10 cellular contexts compared by ENCODE assay signal in the genomic region with DNA sequence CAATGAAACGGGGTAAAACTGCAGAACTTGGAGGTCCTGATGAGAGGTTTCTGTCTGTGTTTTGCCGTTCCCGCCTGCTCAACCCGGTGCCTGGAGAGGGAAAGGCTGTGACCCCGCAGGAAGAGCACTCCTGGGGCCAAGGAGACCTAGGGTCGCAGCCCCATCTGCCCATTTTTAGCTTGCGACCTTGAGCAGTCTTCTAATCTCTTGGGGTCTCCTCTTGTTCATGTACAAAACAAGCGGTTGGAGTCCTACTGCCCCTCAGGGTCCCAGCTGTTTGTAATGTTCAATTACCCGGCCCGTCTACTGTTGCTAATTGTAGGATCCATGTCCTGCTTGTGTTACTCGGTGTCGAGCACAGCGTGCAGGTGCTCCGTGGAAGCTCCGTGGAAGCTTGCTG.
DNase-seq lines count a peak whose midpoint lies in the region; ATAC-seq lines count a peak whose summit lies in the region.
"Had no signal": no experiment of that assay in that cellular context is flagged by ENCODE, and none has a peak within 500 bp of the region (broad histone marks: within the 10 kb centered on the region; RNA-seq: fewer than 3 reads in every experiment).

No MANE protein-coding gene starts in this region.

- ATAC-seq in HG02885 (IDR thresholded peaks at IDR 0.05; ENCODE audit: poor library complexity, unreplicated experiment): no peak
- ATAC-seq: CD8-positive, alpha-beta T cell had no signal

- DNase-seq in activated effector memory CD4-positive, alpha-beta T cell treated with anti-CD3 and anti-CD28 coated beads, Interleukin-2, amount 50 U/mL, for 16 hours: peak; percentile 13
- no peak for DNase-seq in activated effector memory CD4-positive, alpha-beta T cell treated with Interleukin-2 at 50 U/mL for 16 hours
- peak; percentile 8 for DNase-seq in ecto neural progenitor cell (ENCODE audit: low spot score)
- peak; percentile 43 for DNase-seq in posterior vena cava (ENCODE audit: low spot score)
- DNase-seq in activated CD4-positive, CD25-positive, alpha-beta regulatory T cell (lab: John Stamatoyannopoulos, UW): no peak
- DNase-seq in SIG-M5 treated with dmso at 0.1 percent for 504 hours (lab: John Stamatoyannopoulos, UW; ENCODE audit: unreplicated experiment): no peak
- DNase-seq: Calu3, GM23248 had no signal

- intact Hi-C loops in posterior vena cava (cut with DNase I): no loop called here

Comparison
In these comparisons a context has a peak if more than half of its experiments do, and no peak if none do; other contexts are left out.
1. DNase-seq: peak in activated effector memory CD4-positive, alpha-beta T cell treated with anti-CD3 and anti-CD28 coated beads, Interleukin-2, amount 50 U/mL, for 16 hours (single experiment), ecto neural progenitor cell (single experiment) and posterior vena cava (single experiment); none in activated effector memory CD4-positive, alpha-beta T cell treated with Interleukin-2 at 50 U/mL for 16 hours (single experiment), activated CD4-positive, CD25-positive, alpha-beta regulatory T cell (0 of 4) and SIG-M5 treated with dmso at 0.1 percent for 504 hours (single experiment).